8 cellular contexts compared by ENCODE assay signal in genomic region chr13:40116008-40116407, GRCh38.
A peak's percentile ranks its signal among the peaks of the same experiment; 100 is the strongest.
DNase-seq lines count a peak whose midpoint lies in the region; ATAC-seq and TF ChIP-seq lines count a peak whose summit lies in the region.

No MANE protein-coding gene starts in this region.

- DNase-seq in GM12865 (ENCODE audit: low read depth) = peak; percentile 62
- DNase-seq in T-helper 2 cell = peak in 3 of 5 experiments; percentile 15 to 86 (median 28)
- peak; percentile 98 for DNase-seq in dermis blood vessel endothelial cell
- DNase-seq in mucosa of gallbladder (ENCODE audit: low spot score) = peak; percentile 81
- DNase-seq in NCI-H1105 (lab: John Stamatoyannopoulos, UW) = no peak
- no peak for DNase-seq in cerebellum (ENCODE audit: low spot score)
- no peak for DNase-seq in GF-D8 (lab: John Stamatoyannopoulos, UW)

- no peak overlapping the region for H3K4me3 ChIP-seq in GM12865 (ENCODE audit: low read depth, low read length)

- peak; percentile 84 for ATAC-seq in HG02884 (IDR thresholded peaks at IDR 0.05; ENCODE audit: unreplicated experiment)

- TF ChIP-seq CTCF in GM12865 (IDR thresholded peaks at IDR 0.05; ENCODE audit: insufficient read depth, low read depth, low read length, missing control alignments) = no peak

Comparison
In these comparisons a context has a peak if more than half of its experiments do, and no peak if none do; other contexts are left out.
1. DNase-seq: peak in GM12865 (single experiment), T-helper 2 cell (3 of 5), dermis blood vessel endothelial cell (single experiment) and mucosa of gallbladder (single experiment); none in NCI-H1105 (single experiment), cerebellum (single experiment) and GF-D8 (single experiment).